ENCODE assay signal across 8 cellular contexts in the genomic region with DNA sequence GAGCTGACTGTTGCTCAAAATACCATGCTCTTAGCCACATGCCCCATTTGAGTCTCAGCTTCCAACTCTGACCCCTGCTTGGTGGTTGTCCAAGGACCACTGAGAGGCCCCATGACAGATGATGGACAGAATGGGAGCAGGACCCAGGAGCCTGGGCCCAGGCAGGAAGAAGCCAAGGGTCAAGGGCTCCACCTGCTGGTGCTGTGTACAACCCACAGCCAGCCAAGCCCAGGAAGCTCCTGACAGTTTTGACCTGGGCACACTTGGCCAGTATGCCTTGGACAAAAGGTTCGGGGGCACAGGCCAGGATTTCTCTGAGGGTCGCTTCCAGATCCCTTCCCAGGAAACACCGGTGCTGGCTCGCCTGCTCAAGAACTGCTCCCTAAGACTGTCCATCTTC. TPM values are rescaled to one million over a fixed set of nuclear protein-coding genes. Genes with fewer than 3 reads are reported as not detected.
A peak's percentile ranks its signal among the peaks of the same experiment; 100 is the strongest.
DNase-seq lines count a peak whose midpoint lies in the region; ATAC-seq and TF ChIP-seq lines count a peak whose summit lies in the region.
"Not testable (repeated sequence)": the region's sequence is repeated elsewhere in the genome, so short reads cannot be mapped to it uniquely, and the experiment has no call there.

No MANE protein-coding gene starts in this region.

- CTCF ChIA-PET in AG04449 (lab: Yijun Ruan, JAX); IMR-90 (lab: Yijun Ruan, JAX); activated CD4-positive, alpha-beta memory T cell treated with anti-CD3 and anti-CD28 coated beads for 36 hours (lab: Charles Lee); naive thymus-derived CD4-positive, alpha-beta T cell (lab: Charles Lee): not testable (repeated sequence)

- TF ChIP-seq POLR2A in IMR-90 (IDR thresholded peaks at IDR 0.05; ENCODE audit: low read depth, low read length); gastroesophageal sphincter (IDR thresholded peaks at IDR 0.05): not testable (repeated sequence)

- in situ Hi-C loops in IMR-90 (cut with MboI; ENCODE audit: low sequenced_read_pairs); astrocyte of the cerebellum (cut with HindIII; ENCODE audit: low sequenced_read_pairs): not testable (repeated sequence)

- not testable (repeated sequence) for H3K27me3 ChIP-seq in IMR-90 (ENCODE audit: control insufficient read depth, insufficient read depth, low read length); gastroesophageal sphincter; naive thymus-derived CD4-positive, alpha-beta T cell (ENCODE audit: control insufficient read depth in 2 of 2, insufficient read depth in 2 of 2, low read length in 2 of 2)

- H3K18ac ChIP-seq in IMR-90 (ENCODE audit: low read depth, low read length): not testable (repeated sequence)

- dilution Hi-C loops in IMR-90 (cut with HindIII; ENCODE audit: low sequenced_read_pairs, unreplicated experiment): not testable (repeated sequence)

- ATAC-seq in GM18861 (IDR thresholded peaks at IDR 0.05; ENCODE audit: unreplicated experiment): peak; percentile 28
- ATAC-seq in IMR-90 (ENCODE audit: low read depth): peak; percentile 73
- ATAC-seq in gastroesophageal sphincter: peak; percentile 74
- ATAC-seq in naive thymus-derived CD4-positive, alpha-beta T cell: peak; percentile 67

- H3K27ac ChIP-seq in IMR-90 (ENCODE audit: insufficient read depth, low read length); naive thymus-derived CD4-positive, alpha-beta T cell (ENCODE audit: low read depth, low read length): not testable (repeated sequence)
- H3K27ac ChIP-seq in gastroesophageal sphincter: peak overlapping the region in 2 of 4 donors; percentile 64 to 66

- H3K36me3 Mint-ChIP-seq in activated CD4-positive, alpha-beta memory T cell treated with anti-CD3 and anti-CD28 coated beads for 36 hours; naive thymus-derived CD4-positive, alpha-beta T cell: not testable (repeated sequence)

- POLR2A ChIA-PET in AG04449 (lab: Yijun Ruan, JAX); IMR-90 (lab: Charles Lee; ENCODE audit: unreplicated experiment); activated CD4-positive, alpha-beta memory T cell treated with anti-CD3 and anti-CD28 coated beads for 36 hours (lab: Charles Lee); naive thymus-derived CD4-positive, alpha-beta T cell (lab: Charles Lee): not testable (repeated sequence)

- H2BK15ac ChIP-seq in IMR-90 (ENCODE audit: low read depth, low read length): not testable (repeated sequence)

- BruUV-seq in IMR-90 (replicated peaks; lab: Mats Ljungman, UMichigan): not testable (repeated sequence)

- H3K9me3 ChIP-seq in IMR-90 (ENCODE audit: control insufficient read depth, insufficient read depth, low read length); gastroesophageal sphincter; naive thymus-derived CD4-positive, alpha-beta T cell (ENCODE audit: control insufficient read depth in 2 of 3, low read length in 3 of 3): not testable (repeated sequence)

- not testable (repeated sequence) for TF ChIP-seq EP300 in gastroesophageal sphincter (IDR thresholded peaks at IDR 0.05)

- peak; percentile 38; the same call in 1 of the 2 replicates for TF ChIP-seq RAD21 in IMR-90 (IDR thresholded peaks at IDR 0.05; ENCODE audit: low read length)

- not testable (repeated sequence) for H2AK5ac ChIP-seq in IMR-90 (ENCODE audit: low read depth, low read length)

- H3K27me3 Mint-ChIP-seq in activated CD4-positive, alpha-beta memory T cell treated with anti-CD3 and anti-CD28 coated beads for 36 hours; naive thymus-derived CD4-positive, alpha-beta T cell: not testable (repeated sequence)

- not testable (repeated sequence) for H3K4me1 Mint-ChIP-seq in activated CD4-positive, alpha-beta memory T cell treated with anti-CD3 and anti-CD28 coated beads for 36 hours (ENCODE audit: low read depth); naive thymus-derived CD4-positive, alpha-beta T cell

- not testable (repeated sequence) for H3K79me1 ChIP-seq in IMR-90 (ENCODE audit: low read depth in 1 of 2, low read length in 2 of 2)

- not testable (repeated sequence) for H4K20me1 ChIP-seq in IMR-90 (ENCODE audit: insufficient read depth, low read length)

- not testable (repeated sequence) for H3K23ac ChIP-seq in IMR-90 (ENCODE audit: low read depth, low read length)

- H3K4me2 ChIP-seq in IMR-90 (ENCODE audit: low read depth, low read length): not testable (repeated sequence)

- H3K36me3 ChIP-seq in IMR-90 (ENCODE audit: control insufficient read depth, insufficient read depth, low read length); gastroesophageal sphincter; naive thymus-derived CD4-positive, alpha-beta T cell (ENCODE audit: control insufficient read depth in 2 of 3, insufficient read depth in 3 of 3, low read length in 3 of 3): not testable (repeated sequence)

- TF ChIP-seq CTCF in AG04449 (IDR thresholded peaks at IDR 0.05; ENCODE audit: insufficient read depth, low read length, missing control alignments) (peak; percentile 38), IMR-90 (conservative IDR thresholded peaks at IDR 0.05; ENCODE audit: low read depth, low read length) (peak; percentile 37), astrocyte of the cerebellum (IDR thresholded peaks at IDR 0.05; ENCODE audit: low read depth, low read length, missing control alignments) (peak; percentile 29), gastroesophageal sphincter (IDR thresholded peaks at IDR 0.05) (peak in 2 of 4 experiments; percentile 9 to 54)

- H4K5ac ChIP-seq in IMR-90 (ENCODE audit: low read depth, low read length): not testable (repeated sequence)

- not testable (repeated sequence) for H4K91ac ChIP-seq in IMR-90 (ENCODE audit: insufficient read depth, low read depth, low read length)

- not testable (repeated sequence) for H3K9me1 ChIP-seq in IMR-90 (ENCODE audit: insufficient read depth, low read length)

- not testable (repeated sequence) for H4K8ac ChIP-seq in IMR-90 (ENCODE audit: low read depth in 2 of 2, low read length in 2 of 2)

- H2BK20ac ChIP-seq in IMR-90 (ENCODE audit: low read depth, low read length): not testable (repeated sequence)

- H3K4me1 ChIP-seq in IMR-90 (ENCODE audit: control insufficient read depth, insufficient read depth, low read length); gastroesophageal sphincter; naive thymus-derived CD4-positive, alpha-beta T cell (ENCODE audit: control insufficient read depth in 2 of 2, insufficient read depth in 2 of 2, low read length in 2 of 2): not testable (repeated sequence)

- H2BK5ac ChIP-seq in IMR-90 (ENCODE audit: low read depth, low read length, poor library complexity, severe bottlenecking): not testable (repeated sequence)

- H3K56ac ChIP-seq in IMR-90 (ENCODE audit: extremely low read depth, insufficient read depth, low read length): not testable (repeated sequence)

- H2BK120ac ChIP-seq in IMR-90 (ENCODE audit: low read depth, low read length): not testable (repeated sequence)

- WGBS in IMR-90 (ENCODE audit: extremely low coverage in 2 of 2, insufficient read length in 1 of 2), 2 experiments: no CpG with 5 or more reads among the region's 4 CpGs
- WGBS in gastroesophageal sphincter (ENCODE audit: low coverage in 1 of 2), 2 donors: no CpG with 5 or more reads among the region's 4 CpGs

- not testable (repeated sequence) for H3K4me3 Mint-ChIP-seq in activated CD4-positive, alpha-beta memory T cell treated with anti-CD3 and anti-CD28 coated beads for 36 hours; naive thymus-derived CD4-positive, alpha-beta T cell

- H3K27ac Mint-ChIP-seq in activated CD4-positive, alpha-beta memory T cell treated with anti-CD3 and anti-CD28 coated beads for 36 hours; naive thymus-derived CD4-positive, alpha-beta T cell: not testable (repeated sequence)

- H3K14ac ChIP-seq in IMR-90 (replicated peaks; ENCODE audit: low read depth, low read length): not testable (repeated sequence)

- not testable (repeated sequence) for H2AFZ ChIP-seq in IMR-90 (replicated peaks; ENCODE audit: low read length, poor library complexity)

- not testable (repeated sequence) for H3K4ac ChIP-seq in IMR-90 (ENCODE audit: low read depth, low read length)

- not testable (repeated sequence) for H3K9ac ChIP-seq in IMR-90 (ENCODE audit: low read depth, low read length)

- not testable (repeated sequence) for H2AK9ac ChIP-seq in IMR-90 (replicated peaks; ENCODE audit: low read depth, low read length, poor library complexity)

- not testable (repeated sequence) for DNase-seq in AG04449 (ENCODE audit: low read depth, low spot score); IMR-90; astrocyte of the cerebellum (ENCODE audit: low read depth)
- peak; percentile 68 for DNase-seq in activated CD4-positive, alpha-beta memory T cell treated with anti-CD3 and anti-CD28 coated beads for 36 hours
- peak in 3 of 9 donors; percentile 5 to 56 (median 29) for DNase-seq in naive thymus-derived CD4-positive, alpha-beta T cell
- DNase-seq in stimulated activated CD4-positive, alpha-beta T cell treated with anti-CD3 and anti-CD28 coated beads, Interleukin-4, amount 100 ng/mL, for 24 hours: peak; percentile 58

- H3K4me3 ChIP-seq in AG04449 (ENCODE audit: low read depth, low read length); IMR-90 (ENCODE audit: insufficient read depth, low read depth, low read length); astrocyte of the cerebellum (ENCODE audit: low read depth, low read length); gastroesophageal sphincter; naive thymus-derived CD4-positive, alpha-beta T cell (ENCODE audit: low read length): not testable (repeated sequence)

- not testable (repeated sequence) for H3K9me3 Mint-ChIP-seq in activated CD4-positive, alpha-beta memory T cell treated with anti-CD3 and anti-CD28 coated beads for 36 hours; naive thymus-derived CD4-positive, alpha-beta T cell

- intact Hi-C loops in IMR-90 (cut with micrococcal nuclease); activated CD4-positive, alpha-beta memory T cell treated with anti-CD3 and anti-CD28 coated beads for 36 hours (cut with micrococcal nuclease); naive thymus-derived CD4-positive, alpha-beta T cell (cut with micrococcal nuclease): not testable (repeated sequence)

RNA-seq across cellular contexts. Expression of a gene that starts 15.0 kb away (rescaled TPM):
- total RNA-seq in IMR-90 (2012; rRNA removed) (under 0.01 TPM in 1 of 2 replicates, not detected in the other), gastroesophageal sphincter (1 to 10 TPM; 1.1 to 7.1 (median 4.1) TPM)
- polyA plus RNA-seq in IMR-90 (2012; rRNA removed): 0.13 and 0.14 TPM in 2 replicates
- 0.05 TPM in 1 of 2 replicates, not detected in the other for polyA plus RNA-seq in IMR-90 (2012; cell fraction: cytosol; rRNA removed)
- 0.14 and 0.22 TPM in 2 replicates for polyA plus RNA-seq in IMR-90 (2012; cell fraction: nucleus; rRNA removed; ENCODE audit: low replicate concordance)
- total RNA-seq in activated CD4-positive, alpha-beta memory T cell treated with anti-CD3 and anti-CD28 coated beads for 36 hours: 1 to 10 TPM; 9.6 to 9.9 TPM
- 10 to 100 TPM; 31.9 to 85.5 (median 45.6) TPM for total RNA-seq in naive thymus-derived CD4-positive, alpha-beta T cell
- polyA plus RNA-seq in naive thymus-derived CD4-positive, alpha-beta T cell: 100 to 1,000 TPM in 1 of 2 donors, 10 to 100 TPM in 1; 97.6 to 162 TPM

RNA-seq across cellular contexts. Expression of a gene that starts 27.2 kb away (rescaled TPM):
- total RNA-seq in IMR-90 (2012; rRNA removed): 9.5 and 10.3 TPM in 2 replicates
- polyA plus RNA-seq in IMR-90 (2012; rRNA removed): 12.6 and 14.1 TPM in 2 replicates
- 7.5 and 10.0 TPM in 2 replicates for polyA plus RNA-seq in IMR-90 (2012; cell fraction: cytosol; rRNA removed)
- polyA plus RNA-seq in IMR-90 (2012; cell fraction: nucleus; rRNA removed; ENCODE audit: low replicate concordance): 16.3 and 36.3 TPM in 2 replicates
- total RNA-seq in activated CD4-positive, alpha-beta memory T cell treated with anti-CD3 and anti-CD28 coated beads for 36 hours: 10 to 100 TPM; 12.6 to 14.3 TPM
- 10 to 100 TPM in 3 of 4 donors, 1 to 10 TPM in 1; 6.7 to 17.9 (median 11.7) TPM for total RNA-seq in gastroesophageal sphincter
- total RNA-seq in naive thymus-derived CD4-positive, alpha-beta T cell: 1 to 10 TPM; 3.9 to 9.1 (median 6.9) TPM
- polyA plus RNA-seq in naive thymus-derived CD4-positive, alpha-beta T cell: 1 to 10 TPM; 1.6 to 3.6 TPM
